Comparison of ENCODE assay signal across 9 cellular contexts in the genomic region with DNA sequence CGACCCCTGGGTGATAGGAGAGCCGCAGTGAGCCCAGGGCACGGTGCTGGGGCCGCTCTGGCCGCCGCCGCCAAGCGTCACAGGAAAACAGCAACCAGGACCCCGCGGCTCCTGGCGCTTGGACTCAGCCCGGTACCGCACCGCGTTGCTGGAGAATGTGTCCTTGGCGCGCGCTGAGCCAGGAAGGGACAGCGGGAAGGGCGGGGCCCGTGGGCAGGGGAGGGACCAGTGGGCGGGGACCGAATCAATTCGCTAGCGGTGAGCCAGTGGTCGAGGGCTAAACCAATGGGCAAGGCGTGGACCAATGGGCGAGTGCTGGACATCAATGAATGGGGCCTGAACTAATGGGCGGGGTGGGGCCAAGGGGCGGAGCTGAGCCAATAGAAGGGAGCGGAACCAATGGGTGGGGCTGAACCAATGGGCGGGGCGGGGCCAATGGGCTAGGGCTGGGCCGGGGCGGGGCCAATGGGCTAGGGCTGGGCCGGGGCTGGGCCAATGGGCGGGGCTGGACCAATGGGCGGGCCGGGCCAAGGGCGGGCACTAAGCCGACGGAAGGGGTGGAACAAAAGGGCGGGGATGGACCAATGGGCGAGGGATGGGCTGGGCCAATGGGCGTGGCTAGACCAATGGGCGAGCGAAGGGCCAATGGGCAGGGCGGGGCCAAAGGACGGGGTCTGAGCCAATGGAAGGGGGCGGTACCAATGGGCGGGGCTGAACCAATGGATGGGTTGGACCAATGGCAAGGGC. TPM values are rescaled to one million over a fixed set of nuclear protein-coding genes. Genes with fewer than 3 reads are reported as not detected.
DNase-seq lines count a peak whose midpoint lies in the region; ATAC-seq and TF ChIP-seq lines count a peak whose summit lies in the region.
"Had no signal": no experiment of that assay in that cellular context is flagged by ENCODE, and none has a peak within 500 bp of the region (broad histone marks: within the 10 kb centered on the region; RNA-seq: fewer than 3 reads in every experiment).

No MANE protein-coding gene starts in this region.

- peak; percentile 73 for ATAC-seq in GM19372 (IDR thresholded peaks at IDR 0.05; ENCODE audit: low read depth, unreplicated experiment)
- peak; percentile 53 for ATAC-seq in HG03558 (IDR thresholded peaks at IDR 0.05; ENCODE audit: extremely low read depth, unreplicated experiment)
- peak; percentile 87 for ATAC-seq in activated CD8-positive, alpha-beta T cell treated with anti-CD3 and anti-CD28 coated beads for 36 hours
- peak; percentile 94 to 95 for ATAC-seq in lower lobe of right lung

- peak overlapping the region; percentile 98 for H3K27ac ChIP-seq in C4-2B
- peak overlapping the region; percentile 33 for H3K27ac ChIP-seq in ectodermal cell (ENCODE audit: insufficient read depth, low read depth, low read length, poor library complexity, severe bottlenecking)
- peak overlapping the region; percentile 90 for H3K27ac ChIP-seq in lower lobe of right lung

- 1% methylated on average over 50 to 51 of the region's 51 CpGs for WGBS in ectodermal cell, 2 experiments

- POLR2A ChIA-PET in activated CD8-positive, alpha-beta T cell treated with anti-CD3 and anti-CD28 coated beads for 36 hours (lab: Charles Lee) = interaction anchor here (1.0 kb wide), 1 partner anchor 64 kb away, joined by 3 read pairs; a partner anchor contains a TSS

- TF ChIP-seq CTCF in C4-2B (conservative IDR thresholded peaks at IDR 0.05) (no peak), lower lobe of right lung (IDR thresholded peaks at IDR 0.05) (no peak)
- no peak for TF ChIP-seq CTCF in activated CD8-positive, alpha-beta T cell treated with anti-CD3 and anti-CD28 coated beads for 36 hours (IDR thresholded peaks at IDR 0.05)

- H3K36me3 ChIP-seq in ectodermal cell (ENCODE audit: control insufficient read depth, insufficient read depth, low read length) (no peaks in the 10 kb centered on the region), lower lobe of right lung (no peaks in the 10 kb centered on the region)

- H3K9me3 Mint-ChIP-seq in activated CD8-positive, alpha-beta T cell treated with anti-CD3 and anti-CD28 coated beads for 36 hours = no peaks in the 10 kb centered on the region

- H3K27me3 Mint-ChIP-seq in activated CD8-positive, alpha-beta T cell treated with anti-CD3 and anti-CD28 coated beads for 36 hours = no peaks in the 10 kb centered on the region

- H3K4me1 ChIP-seq in ectodermal cell (ENCODE audit: control insufficient read depth, insufficient read depth, low read length) (no peaks in the 10 kb centered on the region), lower lobe of right lung (peaks cover 20% of the 10 kb centered on the region)

- H3K27me3 ChIP-seq in ectodermal cell (ENCODE audit: control insufficient read depth, insufficient read depth, low read length, poor library complexity, severe bottlenecking) = no peaks in the 10 kb centered on the region
- H3K27me3 ChIP-seq in lower lobe of right lung (ENCODE audit: low read depth) = no peaks in the 10 kb centered on the region

- H3K4me3 ChIP-seq in ectodermal cell (ENCODE audit: insufficient read depth, low read depth, low read length) (peak overlapping the region; percentile 81), lower lobe of right lung (peak overlapping the region; percentile 85)

- intact Hi-C loops in activated CD8-positive, alpha-beta T cell treated with anti-CD3 and anti-CD28 coated beads for 36 hours (cut with micrococcal nuclease) = no loop called here
- intact Hi-C loops in lower lobe of right lung (cut with DNase I) = no loop called here

- H3K4me3 Mint-ChIP-seq in activated CD8-positive, alpha-beta T cell treated with anti-CD3 and anti-CD28 coated beads for 36 hours = peak overlapping the region; percentile 95

- CTCF ChIA-PET in activated CD8-positive, alpha-beta T cell treated with anti-CD3 and anti-CD28 coated beads for 36 hours (lab: Charles Lee) = interaction anchor here (0.7 to 3.0 kb wide), 8 partner anchors 9 to 37 kb away, joined by 3 to 12 read pairs (median 5); a partner anchor contains a TSS

- H3K9me3 ChIP-seq in ectodermal cell (ENCODE audit: control insufficient read depth, low read length) (no peaks in the 10 kb centered on the region), lower lobe of right lung (no peaks in the 10 kb centered on the region)

- DNase-seq in NCI-H774 (lab: John Stamatoyannopoulos, UW) = peak; percentile 91
- peak; percentile 100 for DNase-seq in activated CD8-positive, alpha-beta T cell treated with anti-CD3 and anti-CD28 coated beads for 36 hours
- peak; percentile 99 for DNase-seq in lower lobe of right lung
- peak; percentile 87 to 99 (median 92) for DNase-seq in stimulated activated CD4-positive, alpha-beta T cell treated with anti-CD3 and anti-CD28 coated beads, TNF-alpha, amount 100 ng/mL, for 24 hours (ENCODE audit: low read depth in 3 of 3)

- H3K36me3 Mint-ChIP-seq in activated CD8-positive, alpha-beta T cell treated with anti-CD3 and anti-CD28 coated beads for 36 hours (ENCODE audit: low read depth) = no peaks in the 10 kb centered on the region

- peak overlapping the region; percentile 80 for H3K27ac Mint-ChIP-seq in activated CD8-positive, alpha-beta T cell treated with anti-CD3 and anti-CD28 coated beads for 36 hours

- H3K4me1 Mint-ChIP-seq in activated CD8-positive, alpha-beta T cell treated with anti-CD3 and anti-CD28 coated beads for 36 hours (ENCODE audit: low read depth) = peaks cover 20% of the 10 kb centered on the region

RNA-seq across cellular contexts. Expression of a gene that starts 6.3 kb away (rescaled TPM):
- 10 to 100 TPM; 33.4 to 34.9 TPM for total RNA-seq in activated CD8-positive, alpha-beta T cell treated with anti-CD3 and anti-CD28 coated beads for 36 hours
- 18.0 TPM for polyA plus RNA-seq in ectodermal cell (2013, experiment 1 of 4)
- 13.0 TPM for polyA plus RNA-seq in ectodermal cell (2013, experiment 2 of 4)
- polyA plus RNA-seq in ectodermal cell (2013, experiment 3 of 4) = 13.7 TPM
- polyA plus RNA-seq in ectodermal cell (2013, experiment 4 of 4) = 13.4 TPM
- 34.7 TPM for total RNA-seq in lower lobe of right lung

RNA-seq across cellular contexts. Expression of a gene that starts 22.4 kb away (rescaled TPM):
- 10 to 100 TPM; 18.9 to 19.3 TPM for total RNA-seq in activated CD8-positive, alpha-beta T cell treated with anti-CD3 and anti-CD28 coated beads for 36 hours
- polyA plus RNA-seq in ectodermal cell (2013, experiment 1 of 4) = 20.8 TPM
- polyA plus RNA-seq in ectodermal cell (2013, experiment 2 of 4) = 19.1 TPM
- polyA plus RNA-seq in ectodermal cell (2013, experiment 3 of 4) = 20.9 TPM
- polyA plus RNA-seq in ectodermal cell (2013, experiment 4 of 4) = 17.7 TPM
- 27.8 TPM for total RNA-seq in lower lobe of right lung

RNA-seq across cellular contexts. Expression of a gene that starts 47.4 kb away (rescaled TPM):
- total RNA-seq in activated CD8-positive, alpha-beta T cell treated with anti-CD3 and anti-CD28 coated beads for 36 hours = not detected
- not detected for polyA plus RNA-seq in ectodermal cell (2013, experiment 1 of 4)
- polyA plus RNA-seq in ectodermal cell (2013, experiment 2 of 4) = not detected
- polyA plus RNA-seq in ectodermal cell (2013, experiment 3 of 4) = not detected
- polyA plus RNA-seq in ectodermal cell (2013, experiment 4 of 4) = not detected
- total RNA-seq in lower lobe of right lung = 15.3 TPM

RNA-seq across cellular contexts. Expression of a gene that starts 58.7 kb away (rescaled TPM):
- under 1 TPM in 1 of 2 experiments, not detected in 1; 0.22 TPM for total RNA-seq in activated CD8-positive, alpha-beta T cell treated with anti-CD3 and anti-CD28 coated beads for 36 hours
- polyA plus RNA-seq in ectodermal cell (2013, experiment 1 of 4) = 7.9 TPM
- 6.5 TPM for polyA plus RNA-seq in ectodermal cell (2013, experiment 2 of 4)
- 3.7 TPM for polyA plus RNA-seq in ectodermal cell (2013, experiment 3 of 4)
- polyA plus RNA-seq in ectodermal cell (2013, experiment 4 of 4) = 3.5 TPM
- not detected for total RNA-seq in lower lobe of right lung
- total RNA-seq: subcutaneous adipose tissue had no signal

Comparison
In these comparisons a context has a peak if more than half of its experiments do, and no peak if none do; other contexts are left out.
1. Peak in every context shown above with its lines: DNase-seq, ATAC-seq, H3K4me3 ChIP-seq and H3K27ac ChIP-seq.
2. H3K27ac ChIP-seq: peak in every context shown above with its lines; median percentile 98 in C4-2B; 90 in lower lobe of right lung; 33 in ectodermal cell.
3. RNA of a gene that starts 47.4 kb away (total RNA-seq): 15.3 TPM in lower lobe of right lung (single experiment); not detected in activated CD8-positive, alpha-beta T cell treated with anti-CD3 and anti-CD28 coated beads for 36 hours; every median in the first group is over 10 times any median in the second.